ENCODE assay signal across 28 cellular contexts in genomic region chr11:102239906-102240305, GRCh38.
"Had no signal": no experiment of that assay in that cellular context is flagged by ENCODE, and none has a peak within 500 bp of the region (broad histone marks: within the 10 kb centered on the region; RNA-seq: fewer than 3 reads in every experiment).

No MANE protein-coding gene starts in this region.

- H3K27ac Mint-ChIP-seq: activated CD8-positive, alpha-beta memory T cell treated with anti-CD3 and anti-CD28 coated beads, Interleukin-2, amount 10 ng/mL, durations not matched to agents 7 days and 5 days; activated CD8-positive, alpha-beta T cell treated with anti-CD3 and anti-CD28 coated beads for 36 hours; activated naive CD4-positive, alpha-beta T cell treated with anti-CD3 and anti-CD28 coated beads, Interleukin-2, amount 50 U/mL, for 72 hours; activated T-helper 2 cell treated with anti-CD3 and anti-CD28 coated beads, Interferon-gamma antibody, Interleukin-2, Interleukin-4, amounts not matched to agents 10 μg/mL and 5 μg/mL and 100 μg/mL, durations not matched to agents 14 hours and 24 hours and 36 hours; naive B cell; stimulated activated effector memory CD8-positive, alpha-beta T cell treated with anti-CD3 and anti-CD28 coated beads, Interleukin-12 subunit alpha, Interleukin-12 subunit beta, amount 100 ng/mL, for 72 hours; stimulated activated naive CD8-positive, alpha-beta T cell treated with anti-CD3 and anti-CD28 coated beads, Interleukin-15, amount 100 ng/mL, for 72 hours had no signal

- H3K4me1 ChIP-seq: prostate gland, upper lobe of right lung had no signal

- FAIRE-seq: bronchial epithelial cell, colon, small intestine had no signal

- ATAC-seq: activated CD8-positive, alpha-beta memory T cell treated with anti-CD3 and anti-CD28 coated beads, Interleukin-2, amount 10 ng/mL, durations not matched to agents 7 days and 5 days; activated CD8-positive, alpha-beta T cell treated with anti-CD3 and anti-CD28 coated beads for 36 hours; activated naive CD4-positive, alpha-beta T cell treated with anti-CD3 and anti-CD28 coated beads, Interleukin-2, amount 50 U/mL, for 72 hours; gastrocnemius medialis; left cardiac atrium; stimulated activated effector memory CD8-positive, alpha-beta T cell treated with anti-CD3 and anti-CD28 coated beads, Interleukin-12 subunit alpha, Interleukin-12 subunit beta, amount 100 ng/mL, for 72 hours; stimulated activated naive CD8-positive, alpha-beta T cell treated with anti-CD3 and anti-CD28 coated beads, Interleukin-15, amount 100 ng/mL, for 72 hours; upper lobe of right lung had no signal

- H2AFZ ChIP-seq: hepatocyte had no signal

- H3K36me3 ChIP-seq: gastrocnemius medialis, ovary, prostate gland, sigmoid colon, tibial artery, upper lobe of right lung had no signal

- H3K27me3 ChIP-seq: gastrocnemius medialis, hepatocyte, ovary, sigmoid colon, tibial artery, upper lobe of right lung had no signal

- H3K9me3 Mint-ChIP-seq: activated CD8-positive, alpha-beta T cell treated with anti-CD3 and anti-CD28 coated beads for 36 hours; activated T-helper 2 cell treated with anti-CD3 and anti-CD28 coated beads, Interferon-gamma antibody, Interleukin-2, Interleukin-4, amounts not matched to agents 10 μg/mL and 5 μg/mL and 100 μg/mL, durations not matched to agents 14 hours and 24 hours and 36 hours; central memory CD8-positive, alpha-beta T cell; stimulated activated effector memory CD8-positive, alpha-beta T cell treated with anti-CD3 and anti-CD28 coated beads, Interleukin-12 subunit alpha, Interleukin-12 subunit beta, amount 100 ng/mL, for 72 hours; stimulated activated naive CD8-positive, alpha-beta T cell treated with anti-CD3 and anti-CD28 coated beads, Interleukin-15, amount 100 ng/mL, for 72 hours had no signal

- H3K79me2 ChIP-seq: hepatocyte had no signal

- H3K36me3 Mint-ChIP-seq: activated CD8-positive, alpha-beta memory T cell treated with anti-CD3 and anti-CD28 coated beads, Interleukin-2, amount 10 ng/mL, durations not matched to agents 7 days and 5 days; naive B cell; stimulated activated effector memory CD8-positive, alpha-beta T cell treated with anti-CD3 and anti-CD28 coated beads, Interleukin-12 subunit alpha, Interleukin-12 subunit beta, amount 100 ng/mL, for 72 hours had no signal

- H3K4me3 Mint-ChIP-seq: activated CD8-positive, alpha-beta memory T cell treated with anti-CD3 and anti-CD28 coated beads, Interleukin-2, amount 10 ng/mL, durations not matched to agents 7 days and 5 days; activated CD8-positive, alpha-beta T cell treated with anti-CD3 and anti-CD28 coated beads for 36 hours; central memory CD8-positive, alpha-beta T cell; naive B cell; stimulated activated effector memory CD8-positive, alpha-beta T cell treated with anti-CD3 and anti-CD28 coated beads, Interleukin-12 subunit alpha, Interleukin-12 subunit beta, amount 100 ng/mL, for 72 hours; stimulated activated naive CD8-positive, alpha-beta T cell treated with anti-CD3 and anti-CD28 coated beads, Interleukin-15, amount 100 ng/mL, for 72 hours had no signal

- H3K4me1 Mint-ChIP-seq: activated CD8-positive, alpha-beta memory T cell treated with anti-CD3 and anti-CD28 coated beads, Interleukin-2, amount 10 ng/mL, durations not matched to agents 7 days and 5 days; central memory CD8-positive, alpha-beta T cell; stimulated activated naive CD8-positive, alpha-beta T cell treated with anti-CD3 and anti-CD28 coated beads, Interleukin-15, amount 100 ng/mL, for 72 hours had no signal

- H3K4me2 ChIP-seq: hepatocyte had no signal

- DNase-seq: activated CD4-positive, alpha-beta T cell treated with anti-CD3 and anti-CD28 coated beads for 1 hour; activated CD4-positive, alpha-beta T cell treated with anti-CD3 and anti-CD28 coated beads, Interleukin-2, amount 50 U/mL, for 1 hour; activated CD8-positive, alpha-beta memory T cell treated with anti-CD3 and anti-CD28 coated beads, Interleukin-2, amount 10 ng/mL, durations not matched to agents 7 days and 5 days; activated CD8-positive, alpha-beta T cell treated with anti-CD3 and anti-CD28 coated beads for 36 hours; activated T-cell treated with anti-CD3 and anti-CD28 coated beads, Interleukin-2, amount 50 U/mL, for 48 hours; effector memory CD4-positive, alpha-beta T cell; gastrocnemius medialis; islet precursor cell; left cardiac atrium; mammary epithelial cell; naive B cell; ovary; retina; sigmoid colon; small intestine; stimulated activated CD4-positive, alpha-beta T cell treated with anti-CD3 and anti-CD28 coated beads, Interleukin-4, amount 100 ng/mL, for 24 hours; stimulated activated naive CD8-positive, alpha-beta T cell treated with anti-CD3 and anti-CD28 coated beads, Interleukin-15, amount 100 ng/mL, for 72 hours; T-helper 2 cell; tibial artery; upper lobe of right lung had no signal

- H3K27ac ChIP-seq: gastrocnemius medialis, hepatocyte, ovary, prostate gland, sigmoid colon, tibial artery, upper lobe of right lung had no signal

- H3K9me3 ChIP-seq: gastrocnemius medialis, ovary, prostate gland, sigmoid colon, tibial artery, upper lobe of right lung had no signal

- H3K4me3 ChIP-seq: gastrocnemius medialis, hepatocyte, ovary, prostate gland, sigmoid colon, tibial artery, upper lobe of right lung had no signal
